Comparison of ENCODE assay signal across 8 cellular contexts in the genomic region with DNA sequence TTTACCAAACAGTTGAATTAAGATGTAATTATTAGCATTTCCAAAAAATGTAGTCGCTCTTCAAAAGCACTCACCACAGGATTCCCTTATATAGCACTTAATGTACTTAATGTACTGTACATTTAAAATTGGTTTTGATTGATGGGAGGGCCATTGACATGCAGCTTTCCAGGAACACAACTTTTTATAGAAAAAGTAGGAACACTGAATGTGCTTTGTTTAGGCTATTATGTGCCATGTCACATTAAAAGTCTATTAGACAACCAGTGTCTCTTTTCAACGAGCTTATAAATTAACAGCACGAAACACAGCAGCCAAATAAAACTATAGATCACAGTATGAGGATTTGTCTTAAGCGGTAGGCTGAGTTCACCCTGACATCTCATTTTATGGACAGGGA.
"Had no signal": no experiment of that assay in that cellular context is flagged by ENCODE, and none has a peak within 500 bp of the region (broad histone marks: within the 10 kb centered on the region; RNA-seq: fewer than 3 reads in every experiment).

No MANE protein-coding gene starts in this region.

- DNase-seq: GM23248, GOT3, H7, HFFc6, KBM-7 had no signal

- H3K9me3 ChIP-seq: HAP-1 had no signal

- H3K4me3 Mint-ChIP-seq: HFFc6, IgD-negative memory B cell had no signal

- H3K9me3 Mint-ChIP-seq: HFFc6, IgD-negative memory B cell had no signal

- H3K27ac Mint-ChIP-seq: IgD-negative memory B cell had no signal

- H3K36me3 ChIP-seq: HAP-1 had no signal

- H3K4me3 ChIP-seq: GM23248, HAP-1 had no signal

- H3K27ac ChIP-seq: GM23248, HL-60 had no signal
